In genomic region chr10:58384536-58384998, GRCh38 we compare ENCODE assay signal across 1 cellular context.
TF ChIP-seq lines count a peak whose summit lies in the region.

No MANE protein-coding gene starts in this region.

TF ChIP-seq in IMR-90, 13 proteins besides CTCF, POLR2A, EP300 and RAD21:
- no peak for TF ChIP-seq RCOR1 (IDR thresholded peaks at IDR 0.05; ENCODE audit: insufficient replicate concordance, low read length)
- TF ChIP-seq MXI1 (IDR thresholded peaks at IDR 0.05; ENCODE audit: borderline replicate concordance, low read depth, low read length), result no peak
- no peak for TF ChIP-seq USF2 (IDR thresholded peaks at IDR 0.05; ENCODE audit: low read depth, low read length)
- TF ChIP-seq MAFK (IDR thresholded peaks at IDR 0.05; ENCODE audit: low read depth, low read length), result no peak
- TF ChIP-seq BHLHE40 (IDR thresholded peaks at IDR 0.05; ENCODE audit: low read depth, low read length), result no peak
- TF ChIP-seq ELK1 (IDR thresholded peaks at IDR 0.05; ENCODE audit: borderline replicate concordance, low read depth, low read length), result no peak
- no peak for TF ChIP-seq CEBPB (IDR thresholded peaks at IDR 0.05; ENCODE audit: low read depth, low read length)
- no peak for TF ChIP-seq FOS (IDR thresholded peaks at IDR 0.05; ENCODE audit: low read depth, low read length)
- TF ChIP-seq SMC3 (IDR thresholded peaks at IDR 0.05; ENCODE audit: low read depth, low read length), result no peak
- no peak for TF ChIP-seq RFX5 (IDR thresholded peaks at IDR 0.05; ENCODE audit: low read depth, low read length)
- no peak for TF ChIP-seq NFE2L2 (IDR thresholded peaks at IDR 0.05; ENCODE audit: low read depth, low read length)
- TF ChIP-seq MAZ (IDR thresholded peaks at IDR 0.05; ENCODE audit: borderline replicate concordance, low read depth, low read length), result no peak
- no peak for TF ChIP-seq CHD1 (IDR thresholded peaks at IDR 0.05; ENCODE audit: low read depth, low read length)
TF ChIP-seq in IMR-90: peak in this region for 0.
